ENCODE assay signal across 15 cellular contexts in genomic region chr10:93435061-93435491, GRCh38. TPM values are rescaled to one million over a fixed set of nuclear protein-coding genes. Genes with fewer than 3 reads are reported as not detected.
DNase-seq lines count a peak whose midpoint lies in the region; ATAC-seq and TF ChIP-seq lines count a peak whose summit lies in the region.
"Had no signal": no experiment of that assay in that cellular context is flagged by ENCODE, and none has a peak within 500 bp of the region (broad histone marks: within the 10 kb centered on the region; RNA-seq: fewer than 3 reads in every experiment).

No MANE protein-coding gene starts in this region.

- peak overlapping the region; percentile 97 for H3K27ac ChIP-seq in HUES48 (ENCODE audit: low read depth, low read length)
- peak overlapping the region; percentile 93 for H3K27ac ChIP-seq in lower lobe of right lung
- H3K27ac ChIP-seq in suprapubic skin, result peak overlapping the region; percentile 98
- H3K27ac ChIP-seq: SK-N-MC had no signal

- intact Hi-C loops in lower lobe of right lung (cut with DNase I), result no loop called here

- no peak for TF ChIP-seq EP300 in suprapubic skin (IDR thresholded peaks at IDR 0.05)

- H3K36me3 ChIP-seq in HUES48 (ENCODE audit: control insufficient read depth, insufficient read depth, low read length), result no peaks in the 10 kb centered on the region
- H3K36me3 ChIP-seq in lower lobe of right lung, result peaks cover 10% of the 10 kb centered on the region
- peaks cover 4% of the 10 kb centered on the region for H3K36me3 ChIP-seq in suprapubic skin

- H3K4me3 ChIP-seq in HUES48 (ENCODE audit: low read depth, low read length), result no peak overlapping the region
- no peak overlapping the region for H3K4me3 ChIP-seq in choroid plexus epithelial cell (ENCODE audit: low read depth, low read length)
- H3K4me3 ChIP-seq in lower lobe of right lung, result no peak overlapping the region
- no peak overlapping the region for H3K4me3 ChIP-seq in suprapubic skin
- H3K4me3 ChIP-seq: MG63, SK-N-MC had no signal

- TF ChIP-seq CTCF in choroid plexus epithelial cell (conservative IDR thresholded peaks at IDR 0.05; ENCODE audit: low read depth, low read length) (no peak), lower lobe of right lung (IDR thresholded peaks at IDR 0.05) (no peak), suprapubic skin (IDR thresholded peaks at IDR 0.05) (no peak)

- 40% methylated on average over 5 of the region's 5 CpGs for WGBS in suprapubic skin

- ATAC-seq in lower lobe of right lung (no peak), GM18907 (IDR thresholded peaks at IDR 0.05; ENCODE audit: unreplicated experiment) (no peak), HG02642 (IDR thresholded peaks at IDR 0.05; ENCODE audit: poor library complexity, unreplicated experiment) (no peak)
- ATAC-seq: activated CD4-positive, alpha-beta T cell treated with anti-CD3 and anti-CD28 coated beads for 36 hours had no signal

- H3K9me3 ChIP-seq in HUES48 (ENCODE audit: control insufficient read depth, insufficient read depth, low read length) (no peaks in the 10 kb centered on the region), lower lobe of right lung (no peaks in the 10 kb centered on the region), suprapubic skin (no peaks in the 10 kb centered on the region)

- DNase-seq in choroid plexus epithelial cell (ENCODE audit: low read depth), result peak; percentile 74
- no peak for DNase-seq in lower lobe of right lung
- peak in 1 of 2 donors; percentile 54 for DNase-seq in suprapubic skin (ENCODE audit: low spot score in 2 of 2)
- DNase-seq in MV-4-11 (lab: John Stamatoyannopoulos, UW), result no peak
- no peak for DNase-seq in NCI-H146 (lab: John Stamatoyannopoulos, UW)
- DNase-seq: activated CD4-positive, alpha-beta T cell treated with anti-CD3 and anti-CD28 coated beads for 36 hours; activated effector memory CD4-positive, alpha-beta T cell treated with anti-CD3 and anti-CD28 coated beads, Interleukin-2, amount 50 U/mL, for 16 hours; effector CD8-positive, alpha-beta T cell; islet precursor cell; MG63; NCI-H524 treated with DMSO at 0.1 percent for 48 hours had no signal

- no peak overlapping the region for H3K9ac ChIP-seq in HUES48 (ENCODE audit: low read depth, low read length)

- H3K4me1 ChIP-seq in HUES48 (ENCODE audit: control insufficient read depth, insufficient read depth, low read length), result peaks cover 56% of the 10 kb centered on the region
- H3K4me1 ChIP-seq in lower lobe of right lung, result peaks cover 68% of the 10 kb centered on the region
- H3K4me1 ChIP-seq in suprapubic skin, result peaks cover 71% of the 10 kb centered on the region

- TF ChIP-seq POLR2A in suprapubic skin (IDR thresholded peaks at IDR 0.05), result no peak

- H3K27me3 ChIP-seq in HUES48 (ENCODE audit: control insufficient read depth, insufficient read depth, low read length) (no peaks in the 10 kb centered on the region), lower lobe of right lung (ENCODE audit: low read depth) (no peaks in the 10 kb centered on the region), suprapubic skin (no peaks in the 10 kb centered on the region)
- H3K27me3 ChIP-seq: MG63 had no signal

RNA-seq across cellular contexts. Expression of gene MYOF, which starts 47.1 kb away (rescaled TPM):
- total RNA-seq in lower lobe of right lung (127 TPM), suprapubic skin (100 to 1,000 TPM in 3 of 4 donors, 10 to 100 TPM in 1; 77.8 to 174 (median 116) TPM)
